In the genomic region with DNA sequence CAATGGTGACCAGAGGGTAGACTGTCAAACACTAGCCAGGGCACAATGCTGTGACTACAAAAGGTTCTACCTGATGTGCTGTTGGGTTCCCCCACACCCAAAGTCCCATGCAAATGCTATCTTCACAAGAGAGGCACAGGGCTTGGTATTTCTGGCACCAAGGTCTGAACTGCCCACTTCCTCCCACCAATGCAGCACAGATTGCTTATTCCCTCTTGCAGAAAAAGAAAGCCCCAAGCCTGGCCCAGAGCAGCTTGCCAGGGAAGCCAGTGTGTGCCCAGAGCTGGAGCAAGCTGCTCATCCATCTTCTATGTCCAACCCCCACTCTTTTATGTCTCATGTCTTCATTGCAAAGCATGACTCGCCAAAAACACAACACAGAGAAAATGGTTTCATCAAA, we compare ENCODE assay signal across 11 cellular contexts.
DNase-seq lines count a peak whose midpoint lies in the region; ATAC-seq and TF ChIP-seq lines count a peak whose summit lies in the region.
"Had no signal": no experiment of that assay in that cellular context is flagged by ENCODE, and none has a peak within 500 bp of the region (broad histone marks: within the 10 kb centered on the region; RNA-seq: fewer than 3 reads in every experiment).

No MANE protein-coding gene starts in this region.

- H3K4me3 Mint-ChIP-seq in mesothelial cell of epicardium = no peak overlapping the region

- H4K20me1 ChIP-seq in BLaER1 = no peaks in the 10 kb centered on the region

- H3K36me3 Mint-ChIP-seq in mesothelial cell of epicardium = no peaks in the 10 kb centered on the region

- H3K4me2 ChIP-seq in BLaER1 = peak overlapping the region; percentile 41

- no peak overlapping the region for H3K9ac ChIP-seq in BLaER1

- no peaks in the 10 kb centered on the region for H3K9me3 ChIP-seq in BLaER1
- H3K9me3 ChIP-seq: BE2C, lower lobe of right lung, testis had no signal

- intact Hi-C loops in dorsolateral prefrontal cortex (cut with DNase I) = loop anchor here in 1 of 2 donors (2.0 to 10.0 kb wide), 2 partner anchors 65 to 229 kb away; no protein-coding TSS in a partner anchor

- no peaks in the 10 kb centered on the region for H3K9me3 Mint-ChIP-seq in mesothelial cell of epicardium

- TF ChIP-seq CTCF in dorsolateral prefrontal cortex (IDR thresholded peaks at IDR 0.05 in 54 of 56, conservative IDR thresholded peaks at IDR 0.05 in 2 of 56; ENCODE audit: low read depth in 1 of 56, partially characterized antibody in 56 of 56) (no peak), mesothelial cell of epicardium (IDR thresholded peaks at IDR 0.05; ENCODE audit: unreplicated experiment) (no peak)

- H3K27me3 Mint-ChIP-seq in mesothelial cell of epicardium (ENCODE audit: low read depth) = no peaks in the 10 kb centered on the region

- H3K4me1 Mint-ChIP-seq in mesothelial cell of epicardium = peaks cover 66% of the 10 kb centered on the region

- H3K27ac ChIP-seq in BLaER1 (no peak overlapping the region), dorsolateral prefrontal cortex (peak overlapping the region in 28 of 59 donors; percentile 4 to 75 (median 53))
- H3K27ac ChIP-seq: lower lobe of right lung, testis had no signal

- no peak for ATAC-seq in HG02970 (IDR thresholded peaks at IDR 0.05; ENCODE audit: low FRiP score, unreplicated experiment)
- ATAC-seq: lower lobe of right lung had no signal

- H3K36me3 ChIP-seq in BLaER1 = no peaks in the 10 kb centered on the region
- H3K36me3 ChIP-seq: BE2C, lower lobe of right lung had no signal

- H3K4me1 ChIP-seq in BLaER1 = peaks cover 14% of the 10 kb centered on the region
- H3K4me1 ChIP-seq: lower lobe of right lung, testis had no signal

- DNase-seq in NCI-H446 (lab: John Stamatoyannopoulos, UW) (peak; percentile 88 to 96), dorsolateral prefrontal cortex (peak in 8 of 10 donors; percentile 42 to 81 (median 61)), mesothelial cell of epicardium (ENCODE audit: low spot score in 2 of 2, unreplicated experiment in 2 of 2) (no peak), NCI-H748 treated with DMSO at 0.1 percent for 48 hours (lab: John Stamatoyannopoulos, UW) (no peak), HUDEP-2 (lab: John Stamatoyannopoulos, UW; ENCODE audit: unreplicated experiment in 76 of 76) (no peak), SHP77 treated with DMSO at 0.1 percent for 48 hours (lab: John Stamatoyannopoulos, UW) (no peak)
- DNase-seq: BE2C, lower lobe of right lung, testis had no signal

- no peak overlapping the region for H3K4me3 ChIP-seq in BLaER1
- H3K4me3 ChIP-seq in dorsolateral prefrontal cortex = no peak overlapping the region
- H3K4me3 ChIP-seq: lower lobe of right lung, testis had no signal

- H3K27me3 ChIP-seq in BLaER1 (no peaks in the 10 kb centered on the region), dorsolateral prefrontal cortex (peaks cover 0 to 3% (median 0%) of the 10 kb centered on the region in 45 donors)
- H3K27me3 ChIP-seq: BE2C, testis had no signal

- peak overlapping the region; percentile 97 for H3K27ac Mint-ChIP-seq in mesothelial cell of epicardium

Comparison
In these comparisons a context has a peak if more than half of its experiments do, and no peak if none do; other contexts are left out.
1. DNase-seq: peak in NCI-H446 (2 of 2) and dorsolateral prefrontal cortex (8 of 10); none in mesothelial cell of epicardium (0 of 2), NCI-H748 treated with DMSO at 0.1 percent for 48 hours (single experiment), HUDEP-2 (0 of 76) and SHP77 treated with DMSO at 0.1 percent for 48 hours (single experiment).